ENCODE assay signal across 19 cellular contexts in genomic region chr5:15621094-15621493, GRCh38.
DNase-seq lines count a peak whose midpoint lies in the region; TF ChIP-seq lines count a peak whose summit lies in the region.
"Had no signal": no experiment of that assay in that cellular context is flagged by ENCODE, and none has a peak within 500 bp of the region (broad histone marks: within the 10 kb centered on the region; RNA-seq: fewer than 3 reads in every experiment).

No MANE protein-coding gene starts in this region.

- H3K9me2 ChIP-seq in SK-N-SH = no peaks in the 10 kb centered on the region

- no peaks in the 10 kb centered on the region for H3K36me3 Mint-ChIP-seq in Caco-2 (ENCODE audit: insufficient read depth, unreplicated experiment)
- H3K36me3 Mint-ChIP-seq: naive thymus-derived CD4-positive, alpha-beta T cell had no signal

- H3K4me2 ChIP-seq in SK-N-SH = peak overlapping the region; percentile 61
- H3K4me2 ChIP-seq: smooth muscle cell had no signal

- no peak for TF ChIP-seq RAD21 in SK-N-SH (IDR thresholded peaks at IDR 0.05; ENCODE audit: low read length)

- no peaks in the 10 kb centered on the region for H3K9me3 Mint-ChIP-seq in Caco-2 (ENCODE audit: unreplicated experiment)

- H3K9ac ChIP-seq in SK-N-SH (no peak overlapping the region; the same call in 1 of the 2 replicates), skeletal muscle tissue (ENCODE audit: low read depth in 1 of 3, low read length in 3 of 3) (no peak overlapping the region)

- POLR2A ChIA-PET in SK-N-SH (lab: Yijun Ruan, JAX) (no interaction called here), Caco-2 (lab: Charles Lee) (no interaction called here)

- peaks cover 3% of the 10 kb centered on the region for H3K27me3 Mint-ChIP-seq in Caco-2 (ENCODE audit: insufficient read depth, unreplicated experiment)
- H3K27me3 Mint-ChIP-seq: activated T-helper 17 cell treated with anti-CD3 and anti-CD28 coated beads, Interleukin-2, amount 50 U/mL, for 72 hours; naive thymus-derived CD4-positive, alpha-beta T cell had no signal

- CTCF ChIA-PET in SK-N-SH (lab: Yijun Ruan, JAX) = interaction anchor here (1.9 kb wide), 1 partner anchor 22 kb away, joined by 8 read pairs; no protein-coding TSS in a partner anchor
- CTCF ChIA-PET in Caco-2 (lab: Charles Lee) = no interaction called here

- H3K4me1 Mint-ChIP-seq in Caco-2 (ENCODE audit: low read depth, unreplicated experiment) = no peaks in the 10 kb centered on the region
- H3K4me1 Mint-ChIP-seq: activated T-helper 17 cell treated with anti-CD3 and anti-CD28 coated beads, Interleukin-2, amount 50 U/mL, for 72 hours; naive thymus-derived CD4-positive, alpha-beta T cell had no signal

- H3K4me3 Mint-ChIP-seq in Caco-2 (ENCODE audit: unreplicated experiment) = no peak overlapping the region
- H3K4me3 Mint-ChIP-seq: activated T-helper 17 cell treated with anti-CD3 and anti-CD28 coated beads, Interleukin-2, amount 50 U/mL, for 72 hours; naive thymus-derived CD4-positive, alpha-beta T cell had no signal

- H4K20me1 ChIP-seq in SK-N-SH (ENCODE audit: insufficient read depth) = no peaks in the 10 kb centered on the region

- H3K9me3 ChIP-seq in SK-N-SH (no peaks in the 10 kb centered on the region), skeletal muscle tissue (ENCODE audit: control insufficient read depth in 3 of 3, low read length in 3 of 3) (no peaks in the 10 kb centered on the region), Caco-2 (no peaks in the 10 kb centered on the region)
- H3K9me3 ChIP-seq: tibial nerve had no signal

- WGBS in SK-N-SH (ENCODE audit: low lambda C conversion rate) = 0% methylated on average over 1 of the region's 1 CpG

- H3K4me1 ChIP-seq in SK-N-SH (ENCODE audit: control insufficient read depth in 1 of 2, insufficient read depth in 2 of 2, low read depth in 1 of 2, low read length in 1 of 2) (peaks cover 3% of the 10 kb centered on the region in 2 experiments; a peak in 3 of 4 replicates), skeletal muscle tissue (ENCODE audit: control insufficient read depth in 3 of 3, insufficient read depth in 3 of 3, low read length in 3 of 3) (no peaks in the 10 kb centered on the region), Caco-2 (no peaks in the 10 kb centered on the region)

- DNase-seq in GM03348 (ENCODE audit: low spot score) = peak; percentile 56
- no peak for DNase-seq in SK-N-SH
- DNase-seq in fibroblast of gingiva (ENCODE audit: low read depth) = peak; percentile 53
- DNase-seq in NCI-H1048 (lab: John Stamatoyannopoulos, UW) = no peak
- DNase-seq in Caco-2 = no peak
- no peak for DNase-seq in GOT3 (lab: John Stamatoyannopoulos, UW)
- no peak for DNase-seq in NCI-H1930 (lab: John Stamatoyannopoulos, UW)
- DNase-seq: activated CD4-positive, CD25-positive, alpha-beta regulatory T cell treated with anti-CD3 and anti-CD28 coated beads, Interleukin-2, amount 50 U/mL, for 72 hours; cerebellar nuclear complex; naive thymus-derived CD4-positive, alpha-beta T cell; NCI-H2029; posterior cingulate gyrus; SIG-M5; T-helper 9 cell had no signal

- peak; percentile 78 to 85; a peak in 3 of 4 replicates for TF ChIP-seq EP300 in SK-N-SH (IDR thresholded peaks at IDR 0.05; ENCODE audit: borderline replicate concordance in 1 of 2, low read depth in 1 of 2, low read length in 1 of 2)

- peaks cover 31% of the 10 kb centered on the region; the same call in 1 of the 2 replicates for H3K79me2 ChIP-seq in SK-N-SH (ENCODE audit: insufficient read depth)

- no peak overlapping the region for H2AFZ ChIP-seq in SK-N-SH (ENCODE audit: low read depth)

- H3F3A ChIP-seq in SK-N-SH (replicated peaks; ENCODE audit: insufficient read depth) = peaks cover 7% of the 10 kb centered on the region

- H3K27me3 ChIP-seq in SK-N-SH (ENCODE audit: insufficient read depth) = no peaks in the 10 kb centered on the region
- H3K27me3 ChIP-seq in skeletal muscle tissue (ENCODE audit: control insufficient read depth in 3 of 3, insufficient read depth in 3 of 3, low read length in 3 of 3) = no peaks in the 10 kb centered on the region
- H3K27me3 ChIP-seq in Caco-2 (replicated peaks; ENCODE audit: control insufficient read depth, insufficient read depth, low read length) = no peaks in the 10 kb centered on the region
- H3K27me3 ChIP-seq: tibial nerve had no signal

- intact Hi-C loops in Caco-2 (cut with micrococcal nuclease; ENCODE audit: unreplicated experiment) = no loop called here

- H3K27ac ChIP-seq in SK-N-SH (ENCODE audit: low read depth in 2 of 2, low read length in 1 of 2) (peak overlapping the region; percentile 88 to 94), skeletal muscle tissue (ENCODE audit: low read depth, low read length) (peak overlapping the region; percentile 67)
- H3K27ac ChIP-seq: C4-2B had no signal

- H3K27ac Mint-ChIP-seq in Caco-2 (ENCODE audit: unreplicated experiment) = no peak overlapping the region
- H3K27ac Mint-ChIP-seq: activated T-helper 17 cell treated with anti-CD3 and anti-CD28 coated beads, Interleukin-2, amount 50 U/mL, for 72 hours; naive thymus-derived CD4-positive, alpha-beta T cell had no signal

- TF ChIP-seq CTCF in SK-N-SH (IDR thresholded peaks at IDR 0.05) = no peak
- no peak for TF ChIP-seq CTCF in Caco-2 (IDR thresholded peaks at IDR 0.05; ENCODE audit: insufficient read depth in 1 of 2, low read depth in 1 of 2, low read length in 1 of 2, severe bottlenecking in 1 of 2, unreplicated experiment in 1 of 2)

- H3K4me3 ChIP-seq in SK-N-SH (ENCODE audit: low read depth in 2 of 2, low read length in 1 of 2) = no peak overlapping the region
- H3K4me3 ChIP-seq in skeletal muscle tissue (ENCODE audit: low read length in 3 of 3) = no peak overlapping the region
- no peak overlapping the region for H3K4me3 ChIP-seq in Caco-2 (ENCODE audit: low read depth, low read length)
- H3K4me3 ChIP-seq: smooth muscle cell, tibial nerve had no signal

- BruUV-seq in Caco-2 (replicated peaks; lab: Mats Ljungman, UMichigan) = no TSS peak

- H3K36me3 ChIP-seq in SK-N-SH (replicated peaks in 1 of 2; ENCODE audit: control insufficient read depth in 1 of 2, insufficient read depth in 2 of 2, low read length in 1 of 2) (no peaks in the 10 kb centered on the region), skeletal muscle tissue (ENCODE audit: control insufficient read depth in 3 of 3, insufficient read depth in 3 of 3, low read length in 3 of 3) (no peaks in the 10 kb centered on the region), Caco-2 (ENCODE audit: control insufficient read depth, insufficient read depth, low read length) (no peaks in the 10 kb centered on the region)
- H3K36me3 ChIP-seq: tibial nerve had no signal

TF ChIP-seq in SK-N-SH, 30 proteins besides CTCF, POLR2A, EP300 and RAD21 (continues in another document):
- TF ChIP-seq ELF1 (IDR thresholded peaks at IDR 0.05) (no peak), YY1 (IDR thresholded peaks at IDR 0.05; ENCODE audit: low read depth) (no peak), TAF1 (IDR thresholded peaks at IDR 0.05; ENCODE audit: borderline replicate concordance, low read depth, low read length) (no peak), EZH2phosphoT487 (IDR thresholded peaks at IDR 0.05; ENCODE audit: borderline replicate concordance, low read depth) (no peak), IRF3 (IDR thresholded peaks at IDR 0.05; ENCODE audit: low read depth, low read length) (no peak), CHD2 (IDR thresholded peaks at IDR 0.05; ENCODE audit: low read length, partially characterized antibody) (no peak), ZBTB33 (IDR thresholded peaks at IDR 0.05; ENCODE audit: borderline replicate concordance, low read depth) (0 out of 2 replicates have a peak, but pooled peaks have one; percentile 4), RFX5 (IDR thresholded peaks at IDR 0.05; ENCODE audit: low read length) (no peak), SMC3 (IDR thresholded peaks at IDR 0.05; ENCODE audit: low read depth, low read length) (no peak), MAX (IDR thresholded peaks at IDR 0.05; ENCODE audit: low read depth) (no peak), MXI1 (IDR thresholded peaks at IDR 0.05; ENCODE audit: low read depth, low read length) (no peak), JUND (IDR thresholded peaks at IDR 0.05) (peak; percentile 66), USF1 (IDR thresholded peaks at IDR 0.05; ENCODE audit: borderline replicate concordance, low read depth) (no peak), MEF2A (IDR thresholded peaks at IDR 0.05; ENCODE audit: borderline replicate concordance, low read depth) (peak; percentile 19; the same call in 1 of the 2 replicates)

Comparison
In these comparisons a context has a peak if more than half of its experiments do, and no peak if none do; other contexts are left out.
1. DNase-seq: peak in GM03348 (single experiment) and fibroblast of gingiva (single experiment); none in SK-N-SH (single experiment), NCI-H1048 (single experiment), Caco-2 (0 of 2), GOT3 (single experiment) and NCI-H1930 (0 of 2).